ENCODE assay signal across 13 cellular contexts in genomic region chr10:126948355-126949160, GRCh38.
"Had no signal": no experiment of that assay in that cellular context is flagged by ENCODE, and none has a peak within 500 bp of the region (broad histone marks: within the 10 kb centered on the region; RNA-seq: fewer than 3 reads in every experiment).

No MANE protein-coding gene starts in this region.

- H3K4me1 Mint-ChIP-seq: central memory CD8-positive, alpha-beta T cell; naive thymus-derived CD4-positive, alpha-beta T cell; nephron progenitor cell had no signal

- DNase-seq: effector memory CD8-positive, alpha-beta T cell; foreskin keratinocyte; mesendoderm; naive thymus-derived CD4-positive, alpha-beta T cell; nephron progenitor cell; sigmoid colon; stimulated activated CD4-positive, alpha-beta T cell treated with anti-CD3 and anti-CD28 coated beads, Interleukin-12 subunit alpha, Interleukin-12 subunit beta, amount 100 ng/mL, for 4 hours; stimulated activated naive CD4-positive, alpha-beta T cell had no signal

- H3K27ac Mint-ChIP-seq: effector memory CD8-positive, alpha-beta T cell; naive thymus-derived CD4-positive, alpha-beta T cell; nephron progenitor cell had no signal

- H3K27ac ChIP-seq: foreskin keratinocyte, neutrophil, right atrium auricular region, sigmoid colon, skin epidermis, suprapubic skin had no signal

- H3K27me3 Mint-ChIP-seq: central memory CD8-positive, alpha-beta T cell; effector memory CD8-positive, alpha-beta T cell had no signal

- H3K36me3 Mint-ChIP-seq: naive thymus-derived CD4-positive, alpha-beta T cell had no signal

- H3K4me3 Mint-ChIP-seq: central memory CD8-positive, alpha-beta T cell; effector memory CD8-positive, alpha-beta T cell; naive thymus-derived CD4-positive, alpha-beta T cell; nephron progenitor cell had no signal

- ATAC-seq: effector memory CD8-positive, alpha-beta T cell; foreskin keratinocyte; naive thymus-derived CD4-positive, alpha-beta T cell had no signal
